Comparison of ENCODE assay signal across 16 cellular contexts in the genomic region with DNA sequence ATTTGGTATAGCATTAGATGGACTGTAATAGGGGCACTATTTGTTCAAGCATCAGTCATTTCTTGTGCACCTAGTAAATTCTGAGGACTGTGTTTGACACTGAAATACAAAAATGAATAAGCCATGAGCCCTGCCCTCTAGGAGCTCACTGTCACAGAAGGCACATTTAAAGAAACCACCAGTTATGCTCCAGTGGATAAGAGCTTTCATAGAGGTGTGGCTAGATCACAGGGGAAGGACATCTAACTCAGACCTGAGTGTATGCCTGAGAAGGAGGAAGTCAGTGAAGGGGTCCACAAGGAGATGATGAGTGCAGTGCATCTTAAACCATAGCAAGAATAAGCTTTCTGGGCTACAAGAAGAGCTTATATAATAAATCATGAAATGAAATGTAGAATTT.
DNase-seq lines count a peak whose midpoint lies in the region; ATAC-seq lines count a peak whose summit lies in the region.
"Had no signal": no experiment of that assay in that cellular context is flagged by ENCODE, and none has a peak within 500 bp of the region (broad histone marks: within the 10 kb centered on the region; RNA-seq: fewer than 3 reads in every experiment).

No MANE protein-coding gene starts in this region.

- H3K27me3 Mint-ChIP-seq in T-helper 2 cell treated with Interferon-gamma antibody and Interleukin-4, amounts not matched to agents 5 μg/mL and 100 μg/mL, for 36 hours (ENCODE audit: low read depth): no peaks in the 10 kb centered on the region
- H3K27me3 Mint-ChIP-seq: central memory CD8-positive, alpha-beta T cell had no signal

- no peaks in the 10 kb centered on the region for H3K36me3 Mint-ChIP-seq in stimulated activated effector memory CD8-positive, alpha-beta T cell treated with anti-CD3 and anti-CD28 coated beads, Interleukin-12 subunit alpha, Interleukin-12 subunit beta, amount 100 ng/mL, for 72 hours
- H3K36me3 Mint-ChIP-seq in T-helper 2 cell treated with Interferon-gamma antibody and Interleukin-4, amounts not matched to agents 5 μg/mL and 100 μg/mL, for 36 hours (ENCODE audit: low read depth): no peaks in the 10 kb centered on the region
- H3K36me3 Mint-ChIP-seq: CD14-positive monocyte had no signal

- H3K9me3 Mint-ChIP-seq in stimulated activated effector memory CD8-positive, alpha-beta T cell treated with anti-CD3 and anti-CD28 coated beads, Interleukin-12 subunit alpha, Interleukin-12 subunit beta, amount 100 ng/mL, for 72 hours: no peaks in the 10 kb centered on the region
- H3K9me3 Mint-ChIP-seq in T-helper 2 cell treated with Interferon-gamma antibody and Interleukin-4, amounts not matched to agents 5 μg/mL and 100 μg/mL, for 36 hours: no peaks in the 10 kb centered on the region
- H3K9me3 Mint-ChIP-seq: CD14-positive monocyte; central memory CD8-positive, alpha-beta T cell; HFFc6 had no signal

- H3K4me1 Mint-ChIP-seq in stimulated activated effector memory CD8-positive, alpha-beta T cell treated with anti-CD3 and anti-CD28 coated beads, Interleukin-12 subunit alpha, Interleukin-12 subunit beta, amount 100 ng/mL, for 72 hours: no peaks in the 10 kb centered on the region
- no peaks in the 10 kb centered on the region for H3K4me1 Mint-ChIP-seq in T-helper 2 cell treated with Interferon-gamma antibody and Interleukin-4, amounts not matched to agents 5 μg/mL and 100 μg/mL, for 36 hours (ENCODE audit: low read depth)
- H3K4me1 Mint-ChIP-seq: CD14-positive monocyte; central memory CD8-positive, alpha-beta T cell had no signal

- no peak for DNase-seq in stimulated activated effector memory CD8-positive, alpha-beta T cell treated with anti-CD3 and anti-CD28 coated beads, Interleukin-12 subunit alpha, Interleukin-12 subunit beta, amount 100 ng/mL, for 72 hours (ENCODE audit: low spot score in 2 of 2)
- DNase-seq in NK-92 (lab: John Stamatoyannopoulos, UW; ENCODE audit: unreplicated experiment): no peak
- no peak for DNase-seq in T-helper 2 cell treated with Interferon-gamma antibody and Interleukin-4, amounts not matched to agents 5 μg/mL and 100 μg/mL, for 36 hours (ENCODE audit: low spot score)
- DNase-seq in activated T-cell treated with anti-CD3 and anti-CD28 coated beads for 4 hours: no peak
- DNase-seq: HFFc6; islet precursor cell; MG63; mucosa of descending colon; stimulated activated CD4-positive, alpha-beta T cell treated with anti-CD3 and anti-CD28 coated beads, Interleukin-12 subunit alpha, Interleukin-12 subunit beta, amount 100 ng/mL, for 4 hours had no signal

- no peak overlapping the region for H3K27ac Mint-ChIP-seq in stimulated activated effector memory CD8-positive, alpha-beta T cell treated with anti-CD3 and anti-CD28 coated beads, Interleukin-12 subunit alpha, Interleukin-12 subunit beta, amount 100 ng/mL, for 72 hours
- H3K27ac Mint-ChIP-seq in T-helper 2 cell treated with Interferon-gamma antibody and Interleukin-4, amounts not matched to agents 5 μg/mL and 100 μg/mL, for 36 hours: no peak overlapping the region
- H3K27ac Mint-ChIP-seq: CD14-positive monocyte, HFFc6 had no signal

- no peak overlapping the region for H3K4me3 Mint-ChIP-seq in stimulated activated effector memory CD8-positive, alpha-beta T cell treated with anti-CD3 and anti-CD28 coated beads, Interleukin-12 subunit alpha, Interleukin-12 subunit beta, amount 100 ng/mL, for 72 hours
- no peak overlapping the region for H3K4me3 Mint-ChIP-seq in T-helper 2 cell treated with Interferon-gamma antibody and Interleukin-4, amounts not matched to agents 5 μg/mL and 100 μg/mL, for 36 hours
- H3K4me3 Mint-ChIP-seq: CD14-positive monocyte; central memory CD8-positive, alpha-beta T cell; HFFc6 had no signal

- peak; percentile 87 for ATAC-seq in GM18909 (IDR thresholded peaks at IDR 0.05; ENCODE audit: poor library complexity, unreplicated experiment)
- ATAC-seq in GM21576 (IDR thresholded peaks at IDR 0.05; ENCODE audit: unreplicated experiment): peak; percentile 80
- ATAC-seq in HG03103 (IDR thresholded peaks at IDR 0.05; ENCODE audit: low read depth, unreplicated experiment): peak; percentile 98
- ATAC-seq in stimulated activated effector memory CD8-positive, alpha-beta T cell treated with anti-CD3 and anti-CD28 coated beads, Interleukin-12 subunit alpha, Interleukin-12 subunit beta, amount 100 ng/mL, for 72 hours: peak; percentile 32
- no peak for ATAC-seq in HG03280 (IDR thresholded peaks at IDR 0.05; ENCODE audit: unreplicated experiment)
- ATAC-seq: activated CD4-positive, CD25-positive, alpha-beta regulatory T cell treated with anti-CD3 and anti-CD28 coated beads, Interleukin-2, amount 50 U/mL, for 24 hours; mucosa of descending colon had no signal
